Comparison of ENCODE assay signal across 14 cellular contexts in genomic region chr3:38717603-38718240, GRCh38.
"Had no signal": no experiment of that assay in that cellular context is flagged by ENCODE, and none has a peak within 500 bp of the region (broad histone marks: within the 10 kb centered on the region; RNA-seq: fewer than 3 reads in every experiment).

No MANE protein-coding gene starts in this region.

- DNase-seq: activated naive CD4-positive, alpha-beta T cell treated with anti-CD3 and anti-CD28 coated beads, Interleukin-2, amount 10 ng/mL, durations not matched to agents 7 days and 5 days; cortex of kidney; effector memory CD4-positive, alpha-beta T cell; nucleus accumbens; stimulated activated CD4-positive, alpha-beta T cell treated with anti-CD3 and anti-CD28 coated beads, Interleukin-4, amount 100 ng/mL, for 1 hour; stimulated activated CD8-positive, alpha-beta memory T cell treated with anti-CD3 and anti-CD28 coated beads, Interleukin-4, amount 100 ng/mL, for 48 hours; stomach; T-cell; T1000; tibial artery had no signal

- H3K4me3 Mint-ChIP-seq: activated naive CD4-positive, alpha-beta T cell treated with anti-CD3 and anti-CD28 coated beads, Interleukin-2, amount 10 ng/mL, durations not matched to agents 7 days and 5 days; activated T-helper 17 cell treated with anti-CD3 and anti-CD28 coated beads, Interleukin-2, amount 50 U/mL, for 72 hours; central memory CD8-positive, alpha-beta T cell; natural killer cell treated with Interleukin-12 subunit alpha and Interleukin-12 subunit beta and Interleukin-15 and Interleukin-18, amount 100 ng/mL, for 72 hours; T-cell had no signal

- H3K4me1 ChIP-seq: stomach had no signal

- H3K27ac Mint-ChIP-seq: activated naive CD4-positive, alpha-beta T cell treated with anti-CD3 and anti-CD28 coated beads, Interleukin-2, amount 10 ng/mL, durations not matched to agents 7 days and 5 days; activated T-helper 17 cell treated with anti-CD3 and anti-CD28 coated beads, Interleukin-2, amount 50 U/mL, for 72 hours; natural killer cell treated with Interleukin-12 subunit alpha and Interleukin-12 subunit beta and Interleukin-15 and Interleukin-18, amount 100 ng/mL, for 72 hours; T-cell had no signal

- H3K4me3 ChIP-seq: stomach, tibial artery had no signal

- H3K9me3 Mint-ChIP-seq: activated naive CD4-positive, alpha-beta T cell treated with anti-CD3 and anti-CD28 coated beads, Interleukin-2, amount 10 ng/mL, durations not matched to agents 7 days and 5 days; activated T-helper 17 cell treated with anti-CD3 and anti-CD28 coated beads, Interleukin-2, amount 50 U/mL, for 72 hours; central memory CD8-positive, alpha-beta T cell; natural killer cell treated with Interleukin-12 subunit alpha and Interleukin-12 subunit beta and Interleukin-15 and Interleukin-18, amount 100 ng/mL, for 72 hours; T-cell had no signal

- ATAC-seq: activated T-helper 17 cell treated with anti-CD3 and anti-CD28 coated beads, Interleukin-2, amount 50 U/mL, for 72 hours; natural killer cell treated with Interleukin-12 subunit alpha and Interleukin-12 subunit beta and Interleukin-15 and Interleukin-18, amount 100 ng/mL, for 72 hours had no signal

- H3K27me3 ChIP-seq: tibial artery had no signal

- H3K27ac ChIP-seq: stomach, tibial artery, VCaP had no signal

- H3K4me1 Mint-ChIP-seq: activated naive CD4-positive, alpha-beta T cell treated with anti-CD3 and anti-CD28 coated beads, Interleukin-2, amount 10 ng/mL, durations not matched to agents 7 days and 5 days; activated T-helper 17 cell treated with anti-CD3 and anti-CD28 coated beads, Interleukin-2, amount 50 U/mL, for 72 hours; central memory CD8-positive, alpha-beta T cell had no signal

- H3K9me3 ChIP-seq: stomach, tibial artery had no signal

- H3K36me3 Mint-ChIP-seq: activated naive CD4-positive, alpha-beta T cell treated with anti-CD3 and anti-CD28 coated beads, Interleukin-2, amount 10 ng/mL, durations not matched to agents 7 days and 5 days; natural killer cell treated with Interleukin-12 subunit alpha and Interleukin-12 subunit beta and Interleukin-15 and Interleukin-18, amount 100 ng/mL, for 72 hours; T-cell had no signal

- H3K27me3 Mint-ChIP-seq: activated naive CD4-positive, alpha-beta T cell treated with anti-CD3 and anti-CD28 coated beads, Interleukin-2, amount 10 ng/mL, durations not matched to agents 7 days and 5 days had no signal

- H3K36me3 ChIP-seq: stomach, tibial artery had no signal
